ENCODE assay signal across 16 cellular contexts in genomic region chr21:38383411-38384245, GRCh38.
"Had no signal": no experiment of that assay in that cellular context is flagged by ENCODE, and none has a peak within 500 bp of the region (broad histone marks: within the 10 kb centered on the region; RNA-seq: fewer than 3 reads in every experiment).

No MANE protein-coding gene starts in this region.

- H3K9me3 Mint-ChIP-seq: naive thymus-derived CD8-positive, alpha-beta T cell had no signal

- H3K4me3 ChIP-seq: mucosa of descending colon, stomach, uterus had no signal

- H3K4me3 Mint-ChIP-seq: naive thymus-derived CD8-positive, alpha-beta T cell had no signal

- H3K36me3 Mint-ChIP-seq: naive thymus-derived CD8-positive, alpha-beta T cell had no signal

- DNase-seq: cerebellar nuclear complex; dermis blood vessel endothelial cell; foreskin keratinocyte; heart right ventricle; hypothalamus; kidney glomerular epithelial cell; mammary epithelial cell; mucosa of descending colon; naive thymus-derived CD8-positive, alpha-beta T cell; small intestine; stimulated activated CD4-positive, alpha-beta T cell treated with anti-CD3 and anti-CD28 coated beads, Interleukin-12 subunit alpha, Interleukin-12 subunit beta, amount 100 ng/mL, for 4 hours; stimulated activated naive CD4-positive, alpha-beta T cell; stomach; substantia nigra; trophoblast cell; uterus had no signal

- H3K27ac ChIP-seq: foreskin keratinocyte had no signal

- H3K27ac Mint-ChIP-seq: naive thymus-derived CD8-positive, alpha-beta T cell had no signal

- ATAC-seq: foreskin keratinocyte; mucosa of descending colon; naive thymus-derived CD8-positive, alpha-beta T cell had no signal

- H3K36me3 ChIP-seq: stomach, uterus had no signal

- H3K4me1 ChIP-seq: foreskin keratinocyte, uterus had no signal

- H3K9me3 ChIP-seq: heart right ventricle, mucosa of descending colon, stomach, uterus had no signal

- H3K27me3 ChIP-seq: foreskin keratinocyte, heart right ventricle, uterus had no signal
